29 cellular contexts compared by ENCODE assay signal in the genomic region with DNA sequence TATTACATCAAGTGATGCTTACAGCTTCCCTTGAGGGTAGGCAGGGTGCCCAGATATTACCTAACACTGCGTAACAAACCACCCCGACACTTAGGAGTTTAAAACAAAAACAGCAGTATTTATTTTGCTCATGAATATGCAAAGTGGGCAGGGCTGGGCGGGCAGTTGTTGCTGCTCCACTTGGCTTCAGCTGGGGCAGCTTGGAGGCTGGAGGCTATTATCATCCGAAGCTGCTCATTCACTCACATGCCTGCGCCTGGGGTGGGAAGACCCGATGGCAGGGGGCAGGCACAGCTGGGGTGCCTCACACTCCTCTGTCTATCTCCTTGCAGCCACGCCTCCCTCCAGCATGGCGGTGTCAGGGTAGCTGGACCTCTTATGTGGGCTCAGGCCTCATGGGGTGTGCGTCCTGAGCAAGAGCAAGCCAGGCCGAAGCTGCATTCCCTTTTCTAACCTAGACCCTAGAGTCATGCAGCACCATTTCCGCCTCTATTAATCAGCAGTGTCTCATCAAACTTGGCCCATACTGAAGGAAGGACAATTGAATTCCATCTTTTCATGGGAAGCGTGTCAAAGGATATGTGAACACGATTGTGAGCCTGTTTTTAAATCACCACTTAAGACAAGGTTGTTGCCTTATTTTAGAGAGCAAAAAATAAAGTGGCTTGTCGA. TPM values are rescaled to one million over a fixed set of nuclear protein-coding genes. Genes with fewer than 3 reads are reported as not detected.
DNase-seq lines count a peak whose midpoint lies in the region; FAIRE-seq and TF ChIP-seq lines count a peak whose summit lies in the region.
"Had no signal": no experiment of that assay in that cellular context is flagged by ENCODE, and none has a peak within 500 bp of the region (broad histone marks: within the 10 kb centered on the region; RNA-seq: fewer than 3 reads in every experiment).

No MANE protein-coding gene starts in this region.

- in situ Hi-C loops in GM13976 (cut with MboI; ENCODE audit: low sequenced_read_pairs, unreplicated experiment) = no loop called here

- peak overlapping the region; percentile 76 for H2AFZ ChIP-seq in astrocyte (ENCODE audit: low read depth, low read length)

- peak overlapping the region; percentile 31 for H3K27ac ChIP-seq in astrocyte (ENCODE audit: low read depth, low read length)
- H3K27ac ChIP-seq in esophagus squamous epithelium = peak overlapping the region in 3 of 4 donors; percentile 13 to 77 (median 55)
- H3K27ac ChIP-seq: HL-60, left ventricle myocardium inferior, SK-N-MC, WERI-Rb-1 had no signal

- no peak overlapping the region for H3K4me3 Mint-ChIP-seq in astrocyte (ENCODE audit: unreplicated experiment)
- H3K4me3 Mint-ChIP-seq in activated CD4-positive, alpha-beta T cell treated with anti-CD3 and anti-CD28 coated beads, Interleukin-2, amount 10 ng/mL, durations not matched to agents 24 days and 14 days = no peak overlapping the region
- H3K4me3 Mint-ChIP-seq: activated T-helper 1 cell treated with anti-CD3 and anti-CD28 coated beads, Interleukin-12 subunit alpha, Interleukin-12 subunit beta, Interleukin-2, Interleukin-4 antibody, amounts not matched to agents 30 ng/mL and 10 ng/mL and 1 ng/mL, durations not matched to agents 14 hours and 24 hours and 36 hours; B cell; dendritic cell treated with granulocyte-macrophage colony-stimulating factor and Interleukin-4, amounts not matched to agents 40 ng/mL and 50 ng/mL, for 4 days; immature natural killer cell; nephron progenitor cell; T-helper 2 cell treated with Interferon-gamma antibody and Interleukin-4, amounts not matched to agents 5 μg/mL and 100 μg/mL, for 36 hours had no signal

- H3K36me3 Mint-ChIP-seq in astrocyte (ENCODE audit: low read depth, unreplicated experiment) = no peaks in the 10 kb centered on the region
- H3K36me3 Mint-ChIP-seq in activated CD4-positive, alpha-beta T cell treated with anti-CD3 and anti-CD28 coated beads, Interleukin-2, amount 10 ng/mL, durations not matched to agents 24 days and 14 days (ENCODE audit: low read depth) = no peaks in the 10 kb centered on the region
- H3K36me3 Mint-ChIP-seq: activated naive CD4-positive, alpha-beta T cell treated with anti-CD3 and anti-CD28 coated beads, Interleukin-2, amount 50 U/mL, for 72 hours; immature natural killer cell had no signal

- peaks cover 4% of the 10 kb centered on the region for H3K27me3 Mint-ChIP-seq in astrocyte (ENCODE audit: low read depth, unreplicated experiment)
- H3K27me3 Mint-ChIP-seq in activated CD4-positive, alpha-beta T cell treated with anti-CD3 and anti-CD28 coated beads, Interleukin-2, amount 10 ng/mL, durations not matched to agents 24 days and 14 days = peaks cover 4% of the 10 kb centered on the region
- H3K27me3 Mint-ChIP-seq: dendritic cell treated with granulocyte-macrophage colony-stimulating factor and Interleukin-4, amounts not matched to agents 40 ng/mL and 50 ng/mL, for 4 days had no signal

- H3K4me2 ChIP-seq in astrocyte (ENCODE audit: low read length) = peak overlapping the region; percentile 21
- H3K4me2 ChIP-seq: A549 had no signal

- H3K36me3 ChIP-seq in astrocyte (ENCODE audit: insufficient read depth, low read length) (no peaks in the 10 kb centered on the region), esophagus squamous epithelium (no peaks in the 10 kb centered on the region)
- H3K36me3 ChIP-seq: left ventricle myocardium inferior, WERI-Rb-1 had no signal

- H3K4me3 ChIP-seq in astrocyte (ENCODE audit: insufficient read depth, low read depth, low read length) (no peak overlapping the region), esophagus squamous epithelium (no peak overlapping the region)
- H3K4me3 ChIP-seq: A549, left ventricle myocardium inferior, SK-N-MC had no signal

- H3K4me1 ChIP-seq in astrocyte (ENCODE audit: insufficient read depth, low read length) (peaks cover 39% of the 10 kb centered on the region), esophagus squamous epithelium (peaks cover 24 to 69% (median 26%) of the 10 kb centered on the region in 3 donors)
- H3K4me1 ChIP-seq: left ventricle myocardium inferior had no signal

- no peak for FAIRE-seq in astrocyte (lab: Jason Lieb, UNC)
- FAIRE-seq: A549, frontal cortex had no signal

- H3K4me1 Mint-ChIP-seq in astrocyte (ENCODE audit: low read depth, unreplicated experiment) = peaks cover 15% of the 10 kb centered on the region
- H3K4me1 Mint-ChIP-seq in activated CD4-positive, alpha-beta T cell treated with anti-CD3 and anti-CD28 coated beads, Interleukin-2, amount 10 ng/mL, durations not matched to agents 24 days and 14 days = no peaks in the 10 kb centered on the region
- H3K4me1 Mint-ChIP-seq: B cell, immature natural killer cell had no signal

- H4K20me1 ChIP-seq in astrocyte (ENCODE audit: insufficient read depth, low read length) = no peaks in the 10 kb centered on the region

- intact Hi-C loops in esophagus squamous epithelium (cut with DNase I) = no loop called here
- intact Hi-C loops in activated CD4-positive, alpha-beta T cell treated with anti-CD3 and anti-CD28 coated beads, Interleukin-2, amount 10 ng/mL, durations not matched to agents 24 days and 14 days (cut with micrococcal nuclease) = no loop called here

- H3K27ac Mint-ChIP-seq in astrocyte (ENCODE audit: unreplicated experiment) = no peak overlapping the region
- no peak overlapping the region for H3K27ac Mint-ChIP-seq in activated CD4-positive, alpha-beta T cell treated with anti-CD3 and anti-CD28 coated beads, Interleukin-2, amount 10 ng/mL, durations not matched to agents 24 days and 14 days
- H3K27ac Mint-ChIP-seq: activated naive CD4-positive, alpha-beta T cell treated with anti-CD3 and anti-CD28 coated beads, Interleukin-2, amount 50 U/mL, for 72 hours; activated T-helper 1 cell treated with anti-CD3 and anti-CD28 coated beads, Interleukin-12 subunit alpha, Interleukin-12 subunit beta, Interleukin-2, Interleukin-4 antibody, amounts not matched to agents 30 ng/mL and 10 ng/mL and 1 ng/mL, durations not matched to agents 14 hours and 24 hours and 36 hours; B cell; dendritic cell treated with granulocyte-macrophage colony-stimulating factor and Interleukin-4, amounts not matched to agents 40 ng/mL and 50 ng/mL, for 4 days; immature natural killer cell; T-helper 2 cell treated with Interferon-gamma antibody and Interleukin-4, amounts not matched to agents 5 μg/mL and 100 μg/mL, for 36 hours had no signal

- WGBS in esophagus squamous epithelium, 2 donors = 35 to 64% methylated on average over 12 to 14 of the region's 14 CpGs

- no peak for TF ChIP-seq POLR2A in esophagus squamous epithelium (IDR thresholded peaks at IDR 0.05)

- H3K79me2 ChIP-seq in astrocyte (ENCODE audit: insufficient read depth, low read length) = no peaks in the 10 kb centered on the region

- no peaks in the 10 kb centered on the region for H3K27me3 ChIP-seq in astrocyte (ENCODE audit: insufficient read depth, low read length)
- H3K27me3 ChIP-seq in esophagus squamous epithelium = no peaks in the 10 kb centered on the region

- H3K9me3 Mint-ChIP-seq in astrocyte (ENCODE audit: unreplicated experiment) = no peaks in the 10 kb centered on the region
- H3K9me3 Mint-ChIP-seq in activated CD4-positive, alpha-beta T cell treated with anti-CD3 and anti-CD28 coated beads, Interleukin-2, amount 10 ng/mL, durations not matched to agents 24 days and 14 days = no peaks in the 10 kb centered on the region
- H3K9me3 Mint-ChIP-seq: activated naive CD4-positive, alpha-beta T cell treated with anti-CD3 and anti-CD28 coated beads, Interleukin-2, amount 50 U/mL, for 72 hours; activated T-helper 1 cell treated with anti-CD3 and anti-CD28 coated beads, Interleukin-12 subunit alpha, Interleukin-12 subunit beta, Interleukin-2, Interleukin-4 antibody, amounts not matched to agents 30 ng/mL and 10 ng/mL and 1 ng/mL, durations not matched to agents 14 hours and 24 hours and 36 hours; dendritic cell treated with granulocyte-macrophage colony-stimulating factor and Interleukin-4, amounts not matched to agents 40 ng/mL and 50 ng/mL, for 4 days; immature natural killer cell; nephron progenitor cell; T-helper 2 cell treated with Interferon-gamma antibody and Interleukin-4, amounts not matched to agents 5 μg/mL and 100 μg/mL, for 36 hours had no signal

- TF ChIP-seq CTCF in GM13976 (IDR thresholded peaks at IDR 0.05; ENCODE audit: borderline replicate concordance, control extremely low read depth, extremely low read depth, insufficient read depth, missing control alignments) = no peak
- no peak for TF ChIP-seq CTCF in astrocyte (IDR thresholded peaks at IDR 0.05; ENCODE audit: insufficient read depth, low read depth, low read length)
- TF ChIP-seq CTCF in esophagus squamous epithelium (IDR thresholded peaks at IDR 0.05) = no peak

- peak; percentile 11 for DNase-seq in GM13976 (ENCODE audit: low spot score)
- peak; percentile 52 for DNase-seq in astrocyte (ENCODE audit: low read depth)
- no peak for DNase-seq in esophagus squamous epithelium (lab: John Stamatoyannopoulos, UW)
- peak; percentile 64 for DNase-seq in mesenteric fat pad (ENCODE audit: low spot score)
- no peak for DNase-seq in activated CD4-positive, alpha-beta T cell treated with anti-CD3 and anti-CD28 coated beads, Interleukin-2, amount 10 ng/mL, durations not matched to agents 24 days and 14 days
- no peak for DNase-seq in NCI-H2081 (lab: John Stamatoyannopoulos, UW)
- no peak for DNase-seq in putamen (ENCODE audit: low spot score)
- no peak for DNase-seq in AG20443 (ENCODE audit: low spot score)
- DNase-seq: activated CD4-positive, alpha-beta T cell treated with anti-CD3 and anti-CD28 coated beads, Interleukin-2, amount 50 U/mL, for 1 hour; DMS53; immature natural killer cell; left ventricle myocardium inferior; NCI-H1105; NCI-H1930; NCI-H526 treated with DMSO at 0.1 percent for 48 hours; nephron progenitor cell; posterior cingulate gyrus; trophoblast cell; WERI-Rb-1 had no signal

- no peak overlapping the region for H3K9ac ChIP-seq in astrocyte (ENCODE audit: low read length)

- H3K9me3 ChIP-seq in astrocyte (ENCODE audit: insufficient read depth, low read depth, low read length) = no peaks in the 10 kb centered on the region
- H3K9me3 ChIP-seq in esophagus squamous epithelium = no peaks in the 10 kb centered on the region
- H3K9me3 ChIP-seq: A549, left ventricle myocardium inferior had no signal

RNA-seq across cellular contexts. Expression of gene SDC1, which starts 55.0 kb away (rescaled TPM):
- total RNA-seq in astrocyte (74.3 and 92.7 TPM in 2 replicates), esophagus squamous epithelium (100 to 1,000 TPM; 355 to 757 (median 496) TPM), mesenteric fat pad (2.3 TPM)
- 0.63 and 1.1 TPM in 2 replicates for total RNA-seq in activated CD4-positive, alpha-beta T cell treated with anti-CD3 and anti-CD28 coated beads, Interleukin-2, amount 10 ng/mL, durations not matched to agents 24 days and 14 days
- total RNA-seq: B cell, mononuclear cell had no signal

Comparison
In these comparisons a context has a peak if more than half of its experiments do, and no peak if none do; other contexts are left out.
1. DNase-seq: peak in GM13976 (single experiment), astrocyte (single experiment) and mesenteric fat pad (single experiment); none in esophagus squamous epithelium (single experiment), activated CD4-positive, alpha-beta T cell treated with anti-CD3 and anti-CD28 coated beads, Interleukin-2, amount 10 ng/mL, durations not matched to agents 24 days and 14 days (single experiment), NCI-H2081 (0 of 2), putamen (single experiment) and AG20443 (single experiment).
2. RNA of gene SDC1, which starts 55.0 kb away (total RNA-seq): 355 to 757 TPM in esophagus squamous epithelium and 74.3 to 92.7 TPM in astrocyte; 2.3 TPM in mesenteric fat pad (single experiment) and 0.63 to 1.1 TPM in activated CD4-positive, alpha-beta T cell treated with anti-CD3 and anti-CD28 coated beads, Interleukin-2, amount 10 ng/mL, durations not matched to agents 24 days and 14 days; every median in the first group is over 10 times any median in the second.